22 cellular contexts compared by ENCODE assay signal in genomic region chr2:239305222-239305575, GRCh38.
DNase-seq lines count a peak whose midpoint lies in the region; ATAC-seq and TF ChIP-seq lines count a peak whose summit lies in the region.
"Had no signal": no experiment of that assay in that cellular context is flagged by ENCODE, and none has a peak within 500 bp of the region (broad histone marks: within the 10 kb centered on the region; RNA-seq: fewer than 3 reads in every experiment).

No MANE protein-coding gene starts in this region.

- H3K4me1 ChIP-seq in endodermal cell (ENCODE audit: control insufficient read depth, insufficient read depth, low read length) (peaks cover 7% of the 10 kb centered on the region), muscle layer of colon (ENCODE audit: insufficient read depth, low read length) (peaks cover 80% of the 10 kb centered on the region), suprapubic skin (peaks cover 57% of the 10 kb centered on the region)
- H3K4me1 ChIP-seq: foreskin keratinocyte had no signal

- H3K4me3 ChIP-seq in endodermal cell (ENCODE audit: low read length): no peak overlapping the region
- H3K4me3 ChIP-seq in muscle layer of colon (ENCODE audit: low read depth in 1 of 2, low read length in 2 of 2): peak overlapping the region in 1 of 2 donors; percentile 60
- H3K4me3 ChIP-seq in suprapubic skin: no peak overlapping the region
- H3K4me3 ChIP-seq: ascending aorta, colonic mucosa, thoracic aorta had no signal

- peaks cover 39% of the 10 kb centered on the region for H3K36me3 ChIP-seq in KOPT-K1 (ENCODE audit: insufficient read depth, low read length)
- H3K36me3 ChIP-seq in endodermal cell (ENCODE audit: control insufficient read depth, insufficient read depth, low read length): no peaks in the 10 kb centered on the region
- H3K36me3 ChIP-seq in muscle layer of colon (ENCODE audit: insufficient read depth, low read length): no peaks in the 10 kb centered on the region
- no peaks in the 10 kb centered on the region for H3K36me3 ChIP-seq in suprapubic skin
- H3K36me3 ChIP-seq: ascending aorta, colonic mucosa, thoracic aorta had no signal

- no peak overlapping the region for H3K9ac ChIP-seq in endodermal cell (ENCODE audit: extremely low read depth, low read length, poor library complexity, severe bottlenecking)
- H3K9ac ChIP-seq in muscle layer of colon (ENCODE audit: low read length): peak overlapping the region; percentile 63

- no peaks in the 10 kb centered on the region for H3K9me3 Mint-ChIP-seq in endodermal cell
- H3K9me3 Mint-ChIP-seq: CD14-positive monocyte, neural crest cell had no signal

- DNase-seq in endodermal cell (peak; percentile 30), suprapubic skin (ENCODE audit: low spot score in 2 of 2) (peak; percentile 44 to 68), NOMO-1 (lab: John Stamatoyannopoulos, UW; ENCODE audit: unreplicated experiment in 2 of 2) (no peak)
- no peak for DNase-seq in stimulated activated naive CD4-positive, alpha-beta T cell treated with Interleukin-2 at 50 U/mL for 16 hours (lab: John Stamatoyannopoulos, UW)
- no peak for DNase-seq in activated CD4-positive, alpha-beta T cell treated with anti-CD3 and anti-CD28 coated beads, Interleukin-2, amount 50 U/mL, for 4 hours
- DNase-seq: activated CD8-positive, alpha-beta memory T cell treated with anti-CD3 and anti-CD28 coated beads, Interleukin-2, amount 50 U/mL, for 4 hours; activated naive CD4-positive, alpha-beta T cell treated with Interleukin-2 at 50 U/mL for 16 hours; colonic mucosa; DMS53; foreskin keratinocyte; IMR-90; mesendoderm; NCI-H2029; NCI-H524; T1000 had no signal

- TF ChIP-seq CTCF in endodermal cell (conservative IDR thresholded peaks at IDR 0.05) (no peak), suprapubic skin (IDR thresholded peaks at IDR 0.05) (no peak)

- H3K4me1 Mint-ChIP-seq in endodermal cell: peaks cover 21% of the 10 kb centered on the region

- WGBS in endodermal cell (ENCODE audit: insufficient coverage in 1 of 2, insufficient read length in 1 of 2), 2 experiments: 92% methylated on average over 3 to 11 of the region's 11 CpGs
- WGBS in suprapubic skin: 86% methylated on average over 11 of the region's 11 CpGs

- H3K27ac ChIP-seq in KOPT-K1 (ENCODE audit: low read depth, low read length, poor library complexity, severe bottlenecking) (peak overlapping the region; percentile 100), endodermal cell (ENCODE audit: low read depth, low read length) (peak overlapping the region; percentile 16), muscle layer of colon (ENCODE audit: low read depth, low read length) (peak overlapping the region; percentile 84), suprapubic skin (no peak overlapping the region)
- H3K27ac ChIP-seq: ascending aorta, foreskin keratinocyte, thoracic aorta had no signal

- TF ChIP-seq EP300 in suprapubic skin (IDR thresholded peaks at IDR 0.05): no peak

- no peak for ATAC-seq in HG03280 (IDR thresholded peaks at IDR 0.05; ENCODE audit: unreplicated experiment)
- ATAC-seq: foreskin keratinocyte had no signal

- peak overlapping the region; percentile 52 for H3K27ac Mint-ChIP-seq in endodermal cell

- TF ChIP-seq POLR2A in suprapubic skin (IDR thresholded peaks at IDR 0.05): no peak

- H3K36me3 Mint-ChIP-seq in endodermal cell (ENCODE audit: low read depth): no peaks in the 10 kb centered on the region

- no peaks in the 10 kb centered on the region for H3K27me3 ChIP-seq in endodermal cell (ENCODE audit: control insufficient read depth, insufficient read depth, low read length, poor library complexity, severe bottlenecking)
- no peaks in the 10 kb centered on the region for H3K27me3 ChIP-seq in muscle layer of colon (ENCODE audit: control insufficient read depth in 1 of 2, insufficient read depth in 2 of 2, low read length in 2 of 2)
- H3K27me3 ChIP-seq in suprapubic skin: no peaks in the 10 kb centered on the region
- H3K27me3 ChIP-seq: ascending aorta, colonic mucosa, foreskin keratinocyte had no signal

- H3K27me3 Mint-ChIP-seq in endodermal cell (ENCODE audit: insufficient read depth): no peaks in the 10 kb centered on the region

- H3K4me3 Mint-ChIP-seq in endodermal cell: no peak overlapping the region
- H3K4me3 Mint-ChIP-seq: CD14-positive monocyte had no signal

- H3K9me3 ChIP-seq in KOPT-K1 (ENCODE audit: insufficient read depth, low read length, poor library complexity, severe bottlenecking) (no peaks in the 10 kb centered on the region), endodermal cell (ENCODE audit: control insufficient read depth, low read length) (no peaks in the 10 kb centered on the region), muscle layer of colon (ENCODE audit: low read length) (no peaks in the 10 kb centered on the region), suprapubic skin (no peaks in the 10 kb centered on the region)
- H3K9me3 ChIP-seq: ascending aorta, colonic mucosa, thoracic aorta had no signal

Comparison
In these comparisons a context has a peak if more than half of its experiments do, and no peak if none do; other contexts are left out.
1. DNase-seq: peak in endodermal cell (single experiment) and suprapubic skin (2 of 2); none in stimulated activated naive CD4-positive, alpha-beta T cell treated with Interleukin-2 at 50 U/mL for 16 hours (single experiment), NOMO-1 (0 of 2) and activated CD4-positive, alpha-beta T cell treated with anti-CD3 and anti-CD28 coated beads, Interleukin-2, amount 50 U/mL, for 4 hours (0 of 2).